Comparison of ENCODE assay signal across 8 cellular contexts in genomic region chr17:50560185-50560824, GRCh38. TPM values are rescaled to one million over a fixed set of nuclear protein-coding genes. Genes with fewer than 3 reads are reported as not detected.
DNase-seq lines count a peak whose midpoint lies in the region; ATAC-seq and TF ChIP-seq lines count a peak whose summit lies in the region.

Gene CACNA1G (plus strand): TSS chr17:50560715. CDS start chr17:50561460, 745 bp downstream.

- no peaks in the 10 kb centered on the region for H4K20me1 ChIP-seq in neural cell (ENCODE audit: insufficient read depth)

- H3K9me2 ChIP-seq in neural cell (ENCODE audit: insufficient read depth, low read length): no peaks in the 10 kb centered on the region

- H3K79me2 ChIP-seq in neural cell (replicated peaks; ENCODE audit: insufficient read depth, low read length): no peaks in the 10 kb centered on the region

- peak within 1 kb of the TSS; percentile 54 for H3K4me2 ChIP-seq in neural cell (ENCODE audit: low read length)

- peak; percentile 85 for ATAC-seq in GM21576 (IDR thresholded peaks at IDR 0.05; ENCODE audit: unreplicated experiment)

- no peak for TF ChIP-seq EP300 in neural cell (conservative IDR thresholded peaks at IDR 0.05; ENCODE audit: poor library complexity, severe bottlenecking)

- TF ChIP-seq RAD21 in neural cell (conservative IDR thresholded peaks at IDR 0.05): peak; percentile 66

- no peaks in the 10 kb centered on the region for H3F3A ChIP-seq in neural cell (ENCODE audit: insufficient read depth, low read length, poor library complexity, severe bottlenecking)

- TF ChIP-seq CTCF in Peyer's patch (IDR thresholded peaks at IDR 0.05) (no peak), neural cell (IDR thresholded peaks at IDR 0.05; ENCODE audit: poor library complexity, severe bottlenecking) (peak; percentile 51)

- no peaks in the 10 kb centered on the region for H3K9me3 ChIP-seq in Peyer's patch
- no peaks in the 10 kb centered on the region for H3K9me3 ChIP-seq in neural cell (ENCODE audit: low read length)

- peak within 1 kb of the TSS; percentile 31 to 80 (median 57) for H3K4me3 ChIP-seq in Peyer's patch
- peak within 1 kb of the TSS; percentile 87 for H3K4me3 ChIP-seq in neural cell (ENCODE audit: low read length)

- DNase-seq in DMS153 treated with DMSO at 0.1 percent for 48 hours (lab: John Stamatoyannopoulos, UW; ENCODE audit: unreplicated experiment): peak; percentile 51
- DNase-seq in HuH-7 (ENCODE audit: low spot score): peak; percentile 100
- DNase-seq in Peyer's patch: peak; percentile 82 to 94 (median 93)
- DNase-seq in activated T-helper 1 cell treated with anti-CD3 and anti-CD28 coated beads, Interleukin-2, amount 50 U/mL, for 16 hours (ENCODE audit: low read depth in 1 of 2, low spot score in 1 of 2): peak; percentile 73 to 78
- DNase-seq in fibroblast of the conjunctiva (ENCODE audit: low read depth): peak; percentile 65
- DNase-seq in stimulated activated naive CD4-positive, alpha-beta T cell treated with Interleukin-2 at 50 U/mL for 16 hours (lab: John Stamatoyannopoulos, UW): peak; percentile 85

- peak within 1 kb of the TSS; percentile 75 for H3K9ac ChIP-seq in neural cell (ENCODE audit: low read length)

- H2AFZ ChIP-seq in neural cell (ENCODE audit: low read depth, low read length): no peak within 1 kb of the TSS

- peaks cover 0 to 39% (median 30%) of the 10 kb centered on the region in 4 donors for H3K4me1 ChIP-seq in Peyer's patch

- H3K27me3 ChIP-seq in Peyer's patch (peaks cover 0 to 36% of the 10 kb centered on the region in 2 donors), neural cell (ENCODE audit: insufficient read depth, low read depth, low read length) (peaks cover 50% of the 10 kb centered on the region)

- peak within 1 kb of the TSS in 1 of 4 donors; percentile 38 for H3K27ac ChIP-seq in Peyer's patch
- H3K27ac ChIP-seq in neural cell (ENCODE audit: low read length): no peak within 1 kb of the TSS

- H3K36me3 ChIP-seq in Peyer's patch: peaks cover 0 to 5% (median 0%) of the 10 kb centered on the region in 3 donors
- no peaks in the 10 kb centered on the region for H3K36me3 ChIP-seq in neural cell (ENCODE audit: insufficient read depth, low read length)

- TF ChIP-seq POLR2A in Peyer's patch (IDR thresholded peaks at IDR 0.05): no peak

TF ChIP-seq in neural cell, 6 proteins besides CTCF, POLR2A, EP300 and RAD21:
- TF ChIP-seq EZH2 (IDR thresholded peaks at IDR 0.05; ENCODE audit: borderline replicate concordance, insufficient read depth, low read length, poor library complexity, severe bottlenecking) (no peak), POLR2AphosphoS5 (IDR thresholded peaks at IDR 0.05) (peak; percentile 89), TAF1 (IDR thresholded peaks at IDR 0.05; ENCODE audit: low read depth) (peak; percentile 71), MXI1 (conservative IDR thresholded peaks at IDR 0.05; ENCODE audit: poor library complexity, severe bottlenecking) (peak; percentile 60), SMC3 (conservative IDR thresholded peaks at IDR 0.05; ENCODE audit: poor library complexity) (peak; percentile 64)
- TF ChIP-seq, protein P1, sequence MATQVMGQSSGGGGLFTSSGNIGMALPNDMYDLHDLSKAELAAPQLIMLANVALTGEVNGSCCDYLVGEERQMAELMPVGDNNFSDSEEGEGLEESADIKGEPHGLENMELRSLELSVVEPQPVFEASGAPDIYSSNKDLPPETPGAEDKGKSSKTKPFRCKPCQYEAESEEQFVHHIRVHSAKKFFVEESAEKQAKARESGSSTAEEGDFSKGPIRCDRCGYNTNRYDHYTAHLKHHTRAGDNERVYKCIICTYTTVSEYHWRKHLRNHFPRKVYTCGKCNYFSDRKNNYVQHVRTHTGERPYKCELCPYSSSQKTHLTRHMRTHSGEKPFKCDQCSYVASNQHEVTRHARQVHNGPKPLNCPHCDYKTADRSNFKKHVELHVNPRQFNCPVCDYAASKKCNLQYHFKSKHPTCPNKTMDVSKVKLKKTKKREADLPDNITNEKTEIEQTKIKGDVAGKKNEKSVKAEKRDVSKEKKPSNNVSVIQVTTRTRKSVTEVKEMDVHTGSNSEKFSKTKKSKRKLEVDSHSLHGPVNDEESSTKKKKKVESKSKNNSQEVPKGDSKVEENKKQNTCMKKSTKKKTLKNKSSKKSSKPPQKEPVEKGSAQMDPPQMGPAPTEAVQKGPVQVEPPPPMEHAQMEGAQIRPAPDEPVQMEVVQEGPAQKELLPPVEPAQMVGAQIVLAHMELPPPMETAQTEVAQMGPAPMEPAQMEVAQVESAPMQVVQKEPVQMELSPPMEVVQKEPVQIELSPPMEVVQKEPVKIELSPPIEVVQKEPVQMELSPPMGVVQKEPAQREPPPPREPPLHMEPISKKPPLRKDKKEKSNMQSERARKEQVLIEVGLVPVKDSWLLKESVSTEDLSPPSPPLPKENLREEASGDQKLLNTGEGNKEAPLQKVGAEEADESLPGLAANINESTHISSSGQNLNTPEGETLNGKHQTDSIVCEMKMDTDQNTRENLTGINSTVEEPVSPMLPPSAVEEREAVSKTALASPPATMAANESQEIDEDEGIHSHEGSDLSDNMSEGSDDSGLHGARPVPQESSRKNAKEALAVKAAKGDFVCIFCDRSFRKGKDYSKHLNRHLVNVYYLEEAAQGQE (IDR thresholded peaks at IDR 0.05; ENCODE audit: borderline replicate concordance): no peak

RNA-seq across cellular contexts. Expression of gene CACNA1G, which starts in this region (rescaled TPM):
- not detected for total RNA-seq in Peyer's patch
- 10.9 and 11.0 TPM in 2 replicates for polyA plus RNA-seq in neural cell
- polyA minus RNA-seq in neural cell: 24.1 and 28.0 TPM in 2 replicates

Comparison
In these comparisons a context has a peak if more than half of its experiments do, and no peak if none do; other contexts are left out.
1. Peak in DNase-seq and H3K4me3 ChIP-seq in Peyer's patch; RNA of the gene not detected or under 1 TPM.